ENCODE assay signal across 8 cellular contexts in genomic region chr3:151875759-151876158, GRCh38.
A peak's percentile ranks its signal among the peaks of the same experiment; 100 is the strongest.
DNase-seq lines count a peak whose midpoint lies in the region; ATAC-seq and TF ChIP-seq lines count a peak whose summit lies in the region.

No MANE protein-coding gene starts in this region.

- TF ChIP-seq CTCF in GM06990 (IDR thresholded peaks at IDR 0.05; ENCODE audit: insufficient read depth, low read length, poor library complexity, severe bottlenecking) (no peak), fibroblast of pulmonary artery (IDR thresholded peaks at IDR 0.05; ENCODE audit: low read length, missing control alignments) (no peak)

- ATAC-seq in GM21529 (IDR thresholded peaks at IDR 0.05; ENCODE audit: unreplicated experiment): peak; percentile 55
- no peak for ATAC-seq in HG03039 (IDR thresholded peaks at IDR 0.05; ENCODE audit: unreplicated experiment)

- no peaks in the 10 kb centered on the region for H3K27me3 ChIP-seq in GM06990 (replicated peaks; ENCODE audit: control insufficient read depth, insufficient read depth, low read length)

- H3K36me3 ChIP-seq in GM06990 (ENCODE audit: control insufficient read depth, insufficient read depth, low read length): no peaks in the 10 kb centered on the region

- H3K4me3 ChIP-seq in GM06990 (replicated peaks; ENCODE audit: low read depth, low read length) (no peak overlapping the region), fibroblast of pulmonary artery (replicated peaks; ENCODE audit: low read depth, low read length) (no peak overlapping the region)

- DNase-seq in GM06990 (ENCODE audit: extremely low read depth, insufficient read length) (peak; percentile 29), KG1 (lab: John Stamatoyannopoulos, UW) (peak; percentile 54), fibroblast of pulmonary artery (ENCODE audit: low read depth) (peak; percentile 31), DMS153 treated with DMSO at 0.1 percent for 48 hours (lab: John Stamatoyannopoulos, UW; ENCODE audit: unreplicated experiment) (no peak), RKO (ENCODE audit: low spot score) (no peak)
- no peak for DNase-seq in stimulated activated CD4-positive, alpha-beta T cell treated with anti-CD3 and anti-CD28 coated beads, Interleukin-4, amount 100 ng/mL, for 24 hours

Comparison
In these comparisons a context has a peak if more than half of its experiments do, and no peak if none do; other contexts are left out.
1. DNase-seq: peak in GM06990 (single experiment), KG1 (single experiment) and fibroblast of pulmonary artery (single experiment); none in DMS153 treated with DMSO at 0.1 percent for 48 hours (single experiment), stimulated activated CD4-positive, alpha-beta T cell treated with anti-CD3 and anti-CD28 coated beads, Interleukin-4, amount 100 ng/mL, for 24 hours (single experiment) and RKO (single experiment).